Comparison of ENCODE assay signal across 2 cellular contexts in genomic region chr6:27468334-27468733, GRCh38.
TF ChIP-seq lines count a peak whose summit lies in the region.

No MANE protein-coding gene starts in this region.

TF ChIP-seq in HepG2, 621 proteins besides CTCF, POLR2A, EP300 and RAD21:
- TF ChIP-seq MAFF (IDR thresholded peaks at IDR 0.05; ENCODE audit: low read depth, low read length), result peak; percentile 70
- TF ChIP-seq MAFK (conservative IDR thresholded peaks at IDR 0.05 in 1 of 2, IDR thresholded peaks at IDR 0.05 in 1 of 2; ENCODE audit: low read length in 2 of 2), result peak; percentile 66 to 78
- TF ChIP-seq NFE2L2 (IDR thresholded peaks at IDR 0.05; ENCODE audit: low read length), result peak; percentile 89
- TF ChIP-seq SMC3 (IDR thresholded peaks at IDR 0.05; ENCODE audit: low read length), result no peak

TF ChIP-seq in endothelial cell of umbilical vein, 7 proteins besides CTCF, POLR2A, EP300 and RAD21:
- TF ChIP-seq GATA2 (IDR thresholded peaks at IDR 0.05; ENCODE audit: insufficient read depth, insufficient read length, low read depth, low read length) (no peak), MYC (IDR thresholded peaks at IDR 0.05; ENCODE audit: low read depth, low read length) (no peak), EZH2 (IDR thresholded peaks at IDR 0.05; ENCODE audit: borderline replicate concordance, low read depth, low read length, severe bottlenecking) (no peak), POLR2AphosphoS5 (IDR thresholded peaks at IDR 0.05; ENCODE audit: insufficient read depth, low read depth, low read length) (no peak), FOS (IDR thresholded peaks at IDR 0.05; ENCODE audit: borderline replicate concordance, insufficient read depth, low read length) (peak; percentile 19)
